ENCODE assay signal across 1 cellular context in the genomic region with DNA sequence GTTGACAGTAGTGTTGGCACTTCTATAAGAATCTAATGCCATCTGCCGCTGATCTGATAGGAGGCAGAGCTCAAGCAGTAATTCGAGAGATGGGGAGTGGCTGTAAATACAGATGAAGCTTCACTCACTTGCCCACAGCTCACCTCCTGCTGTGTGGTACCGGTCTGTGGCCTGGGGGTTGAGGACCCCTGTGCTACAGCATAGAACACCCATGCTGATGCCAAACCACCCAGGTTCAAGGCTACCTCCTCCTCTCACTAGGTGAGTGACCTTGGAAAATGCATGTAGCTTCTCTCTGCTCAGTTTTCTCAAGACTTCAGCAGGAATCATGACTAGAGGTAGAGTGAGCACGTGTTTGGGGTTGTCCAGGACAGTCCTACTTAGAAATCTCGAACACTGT.
TF ChIP-seq lines count a peak whose summit lies in the region.

No MANE protein-coding gene starts in this region.

TF ChIP-seq in H1, 55 proteins besides CTCF, POLR2A, EP300 and RAD21 (continued from another document):
- TF ChIP-seq, protein P1, sequence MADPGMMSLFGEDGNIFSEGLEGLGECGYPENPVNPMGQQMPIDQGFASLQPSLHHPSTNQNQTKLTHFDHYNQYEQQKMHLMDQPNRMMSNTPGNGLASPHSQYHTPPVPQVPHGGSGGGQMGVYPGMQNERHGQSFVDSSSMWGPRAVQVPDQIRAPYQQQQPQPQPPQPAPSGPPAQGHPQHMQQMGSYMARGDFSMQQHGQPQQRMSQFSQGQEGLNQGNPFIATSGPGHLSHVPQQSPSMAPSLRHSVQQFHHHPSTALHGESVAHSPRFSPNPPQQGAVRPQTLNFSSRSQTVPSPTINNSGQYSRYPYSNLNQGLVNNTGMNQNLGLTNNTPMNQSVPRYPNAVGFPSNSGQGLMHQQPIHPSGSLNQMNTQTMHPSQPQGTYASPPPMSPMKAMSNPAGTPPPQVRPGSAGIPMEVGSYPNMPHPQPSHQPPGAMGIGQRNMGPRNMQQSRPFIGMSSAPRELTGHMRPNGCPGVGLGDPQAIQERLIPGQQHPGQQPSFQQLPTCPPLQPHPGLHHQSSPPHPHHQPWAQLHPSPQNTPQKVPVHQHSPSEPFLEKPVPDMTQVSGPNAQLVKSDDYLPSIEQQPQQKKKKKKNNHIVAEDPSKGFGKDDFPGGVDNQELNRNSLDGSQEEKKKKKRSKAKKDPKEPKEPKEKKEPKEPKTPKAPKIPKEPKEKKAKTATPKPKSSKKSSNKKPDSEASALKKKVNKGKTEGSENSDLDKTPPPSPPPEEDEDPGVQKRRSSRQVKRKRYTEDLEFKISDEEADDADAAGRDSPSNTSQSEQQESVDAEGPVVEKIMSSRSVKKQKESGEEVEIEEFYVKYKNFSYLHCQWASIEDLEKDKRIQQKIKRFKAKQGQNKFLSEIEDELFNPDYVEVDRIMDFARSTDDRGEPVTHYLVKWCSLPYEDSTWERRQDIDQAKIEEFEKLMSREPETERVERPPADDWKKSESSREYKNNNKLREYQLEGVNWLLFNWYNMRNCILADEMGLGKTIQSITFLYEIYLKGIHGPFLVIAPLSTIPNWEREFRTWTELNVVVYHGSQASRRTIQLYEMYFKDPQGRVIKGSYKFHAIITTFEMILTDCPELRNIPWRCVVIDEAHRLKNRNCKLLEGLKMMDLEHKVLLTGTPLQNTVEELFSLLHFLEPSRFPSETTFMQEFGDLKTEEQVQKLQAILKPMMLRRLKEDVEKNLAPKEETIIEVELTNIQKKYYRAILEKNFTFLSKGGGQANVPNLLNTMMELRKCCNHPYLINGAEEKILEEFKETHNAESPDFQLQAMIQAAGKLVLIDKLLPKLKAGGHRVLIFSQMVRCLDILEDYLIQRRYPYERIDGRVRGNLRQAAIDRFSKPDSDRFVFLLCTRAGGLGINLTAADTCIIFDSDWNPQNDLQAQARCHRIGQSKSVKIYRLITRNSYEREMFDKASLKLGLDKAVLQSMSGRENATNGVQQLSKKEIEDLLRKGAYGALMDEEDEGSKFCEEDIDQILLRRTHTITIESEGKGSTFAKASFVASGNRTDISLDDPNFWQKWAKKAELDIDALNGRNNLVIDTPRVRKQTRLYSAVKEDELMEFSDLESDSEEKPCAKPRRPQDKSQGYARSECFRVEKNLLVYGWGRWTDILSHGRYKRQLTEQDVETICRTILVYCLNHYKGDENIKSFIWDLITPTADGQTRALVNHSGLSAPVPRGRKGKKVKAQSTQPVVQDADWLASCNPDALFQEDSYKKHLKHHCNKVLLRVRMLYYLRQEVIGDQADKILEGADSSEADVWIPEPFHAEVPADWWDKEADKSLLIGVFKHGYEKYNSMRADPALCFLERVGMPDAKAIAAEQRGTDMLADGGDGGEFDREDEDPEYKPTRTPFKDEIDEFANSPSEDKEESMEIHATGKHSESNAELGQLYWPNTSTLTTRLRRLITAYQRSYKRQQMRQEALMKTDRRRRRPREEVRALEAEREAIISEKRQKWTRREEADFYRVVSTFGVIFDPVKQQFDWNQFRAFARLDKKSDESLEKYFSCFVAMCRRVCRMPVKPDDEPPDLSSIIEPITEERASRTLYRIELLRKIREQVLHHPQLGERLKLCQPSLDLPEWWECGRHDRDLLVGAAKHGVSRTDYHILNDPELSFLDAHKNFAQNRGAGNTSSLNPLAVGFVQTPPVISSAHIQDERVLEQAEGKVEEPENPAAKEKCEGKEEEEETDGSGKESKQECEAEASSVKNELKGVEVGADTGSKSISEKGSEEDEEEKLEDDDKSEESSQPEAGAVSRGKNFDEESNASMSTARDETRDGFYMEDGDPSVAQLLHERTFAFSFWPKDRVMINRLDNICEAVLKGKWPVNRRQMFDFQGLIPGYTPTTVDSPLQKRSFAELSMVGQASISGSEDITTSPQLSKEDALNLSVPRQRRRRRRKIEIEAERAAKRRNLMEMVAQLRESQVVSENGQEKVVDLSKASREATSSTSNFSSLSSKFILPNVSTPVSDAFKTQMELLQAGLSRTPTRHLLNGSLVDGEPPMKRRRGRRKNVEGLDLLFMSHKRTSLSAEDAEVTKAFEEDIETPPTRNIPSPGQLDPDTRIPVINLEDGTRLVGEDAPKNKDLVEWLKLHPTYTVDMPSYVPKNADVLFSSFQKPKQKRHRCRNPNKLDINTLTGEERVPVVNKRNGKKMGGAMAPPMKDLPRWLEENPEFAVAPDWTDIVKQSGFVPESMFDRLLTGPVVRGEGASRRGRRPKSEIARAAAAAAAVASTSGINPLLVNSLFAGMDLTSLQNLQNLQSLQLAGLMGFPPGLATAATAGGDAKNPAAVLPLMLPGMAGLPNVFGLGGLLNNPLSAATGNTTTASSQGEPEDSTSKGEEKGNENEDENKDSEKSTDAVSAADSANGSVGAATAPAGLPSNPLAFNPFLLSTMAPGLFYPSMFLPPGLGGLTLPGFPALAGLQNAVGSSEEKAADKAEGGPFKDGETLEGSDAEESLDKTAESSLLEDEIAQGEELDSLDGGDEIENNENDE (IDR thresholded peaks at IDR 0.05; ENCODE audit: insufficient replicate concordance, low read length), result no peak
- TF ChIP-seq CHD2 (IDR thresholded peaks at IDR 0.05; ENCODE audit: low read length) (no peak), TAF1 (IDR thresholded peaks at IDR 0.05; ENCODE audit: low read depth, low read length) (no peak), JUND (IDR thresholded peaks at IDR 0.05; ENCODE audit: low read length) (no peak), GTF2F1 (IDR thresholded peaks at IDR 0.05; ENCODE audit: borderline replicate concordance, low read depth, low read length) (no peak), BACH1 (IDR thresholded peaks at IDR 0.05; ENCODE audit: low read length) (no peak), KDM4A (IDR thresholded peaks at IDR 0.05; ENCODE audit: low read depth, low read length, severe bottlenecking) (no peak), CTBP2 (IDR thresholded peaks at IDR 0.05; ENCODE audit: borderline replicate concordance, insufficient read depth, insufficient read length, low read length) (no peak), SP1 (IDR thresholded peaks at IDR 0.05; ENCODE audit: low read depth, low read length) (no peak), KDM5A (IDR thresholded peaks at IDR 0.05; ENCODE audit: low read length) (no peak), SAP30 (IDR thresholded peaks at IDR 0.05; ENCODE audit: insufficient read depth, insufficient replicate concordance, low read length) (no peak), RNF2 (IDR thresholded peaks at IDR 0.05; ENCODE audit: borderline replicate concordance, low read depth, low read length, missing control alignments, poor library complexity, severe bottlenecking) (no peak), SP2 (IDR thresholded peaks at IDR 0.05; ENCODE audit: low read length) (no peak), SUZ12 (IDR thresholded peaks at IDR 0.05; ENCODE audit: low read length) (no peak), TBP (IDR thresholded peaks at IDR 0.05; ENCODE audit: low read depth, low read length) (no peak), NRF1 (IDR thresholded peaks at IDR 0.05; ENCODE audit: low read depth, low read length) (no peak)
- TF ChIP-seq, protein P2, sequence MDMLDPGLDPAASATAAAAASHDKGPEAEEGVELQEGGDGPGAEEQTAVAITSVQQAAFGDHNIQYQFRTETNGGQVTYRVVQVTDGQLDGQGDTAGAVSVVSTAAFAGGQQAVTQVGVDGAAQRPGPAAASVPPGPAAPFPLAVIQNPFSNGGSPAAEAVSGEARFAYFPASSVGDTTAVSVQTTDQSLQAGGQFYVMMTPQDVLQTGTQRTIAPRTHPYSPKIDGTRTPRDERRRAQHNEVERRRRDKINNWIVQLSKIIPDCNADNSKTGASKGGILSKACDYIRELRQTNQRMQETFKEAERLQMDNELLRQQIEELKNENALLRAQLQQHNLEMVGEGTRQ (IDR thresholded peaks at IDR 0.05; ENCODE audit: low read length), result no peak
